In genomic region chr19:18322759-18323460, GRCh38 we compare ENCODE assay signal across 1 cellular context.
A peak's percentile ranks its signal among the peaks of the same experiment; 100 is the strongest.
TF ChIP-seq lines count a peak whose summit lies in the region.

Gene LSM4 (minus strand): TSS chr19:18323076. CDS start chr19:18323020, 56 bp downstream.

TF ChIP-seq in HEK293, 187 proteins besides CTCF, POLR2A, EP300 and RAD21 (continued from another document and continues in another):
- TF ChIP-seq ZNF280C (tag by site-specific recombination; IDR thresholded peaks at IDR 0.05): no peak
- TF ChIP-seq ZBTB10 (tag by site-specific recombination; IDR thresholded peaks at IDR 0.05): no peak
- no peak for TF ChIP-seq ZNF837 (tag by site-specific recombination; IDR thresholded peaks at IDR 0.05)
- TF ChIP-seq ZNF785 (tag by site-specific recombination; IDR thresholded peaks at IDR 0.05): no peak
- no peak for TF ChIP-seq ZNF26 (tag by site-specific recombination; IDR thresholded peaks at IDR 0.05)
- no peak for TF ChIP-seq AEBP2 (tag by site-specific recombination; IDR thresholded peaks at IDR 0.05; ENCODE audit: borderline replicate concordance)
- no peak for TF ChIP-seq ZBTB49 (tag by site-specific recombination; IDR thresholded peaks at IDR 0.05; ENCODE audit: low read depth)
- 0 out of 2 replicates have a peak, but pooled peaks have one; percentile 28 for TF ChIP-seq PATZ1 (tag by site-specific recombination; IDR thresholded peaks at IDR 0.05)
- TF ChIP-seq ZNF174 (tag by site-specific recombination; IDR thresholded peaks at IDR 0.05): no peak
- no peak for TF ChIP-seq ZFP3 (tag by site-specific recombination; IDR thresholded peaks at IDR 0.05; ENCODE audit: low read depth)
- TF ChIP-seq ZNF560 (tag by site-specific recombination; IDR thresholded peaks at IDR 0.05; ENCODE audit: borderline replicate concordance): no peak
- no peak for TF ChIP-seq TSHZ1 (tag by site-specific recombination; IDR thresholded peaks at IDR 0.05; ENCODE audit: borderline replicate concordance)
- no peak for TF ChIP-seq ZNF175 (tag by site-specific recombination; IDR thresholded peaks at IDR 0.05)
- peak; percentile 93 for TF ChIP-seq ZNF341 (tag by site-specific recombination; IDR thresholded peaks at IDR 0.05; ENCODE audit: low read depth)
- TF ChIP-seq ZNF76 (tag by site-specific recombination; IDR thresholded peaks at IDR 0.05; ENCODE audit: borderline replicate concordance, low read depth): peak; percentile 56; the same call in 1 of the 2 replicates
- TF ChIP-seq SALL2 (tag by site-specific recombination; IDR thresholded peaks at IDR 0.05; ENCODE audit: borderline replicate concordance): no peak
- TF ChIP-seq RBAK (tag by site-specific recombination; IDR thresholded peaks at IDR 0.05): no peak
- no peak for TF ChIP-seq ZNF366 (tag by site-specific recombination; conservative IDR thresholded peaks at IDR 0.05)
- TF ChIP-seq PRDM2 (tag by site-specific recombination; IDR thresholded peaks at IDR 0.05; ENCODE audit: borderline replicate concordance): no peak
- no peak for TF ChIP-seq ZNF423 (tag by site-specific recombination; IDR thresholded peaks at IDR 0.05)
- TF ChIP-seq PRDM1 (tag by site-specific recombination; IDR thresholded peaks at IDR 0.05): peak; percentile 89
- no peak for TF ChIP-seq ZNF404 (tag by site-specific recombination; IDR thresholded peaks at IDR 0.05)
- no peak for TF ChIP-seq ZNF169 (tag by site-specific recombination; IDR thresholded peaks at IDR 0.05)
- no peak for TF ChIP-seq ZBTB21 (tag by site-specific recombination; IDR thresholded peaks at IDR 0.05)
- peak; percentile 40; the same call in 1 of the 2 replicates for TF ChIP-seq ZNF2 (tag by site-specific recombination; IDR thresholded peaks at IDR 0.05)
- no peak for TF ChIP-seq ZNF513 (tag by site-specific recombination; IDR thresholded peaks at IDR 0.05)
- no peak for TF ChIP-seq GLI2 (tag by site-specific recombination; IDR thresholded peaks at IDR 0.05; ENCODE audit: borderline replicate concordance, low read depth)
- TF ChIP-seq ZNF391 (tag by site-specific recombination; IDR thresholded peaks at IDR 0.05; ENCODE audit: borderline replicate concordance, low read depth): no peak
- no peak for TF ChIP-seq ZNF621 (tag by site-specific recombination; IDR thresholded peaks at IDR 0.05)
- no peak for TF ChIP-seq ZNF214 (tag by site-specific recombination; IDR thresholded peaks at IDR 0.05; ENCODE audit: borderline replicate concordance)
